ENCODE assay signal across 19 cellular contexts in the genomic region with DNA sequence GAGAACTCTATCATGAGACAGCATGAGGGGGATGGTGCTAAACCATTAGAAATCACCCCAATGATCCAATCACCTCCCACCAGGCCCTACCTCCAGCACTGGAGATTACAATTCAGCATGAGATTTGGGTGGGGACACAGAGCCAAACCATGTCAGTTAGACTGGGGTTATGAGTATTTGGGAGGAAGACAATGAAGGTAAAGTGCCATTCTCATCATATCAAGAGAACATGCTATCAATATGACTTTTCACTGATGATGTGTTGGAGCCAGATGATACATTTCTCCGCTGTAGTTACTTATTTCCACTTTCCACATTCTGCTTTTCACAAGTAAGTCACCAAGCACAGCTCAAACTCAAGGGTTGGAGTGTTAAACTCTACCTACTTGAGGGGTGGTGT.
"Had no signal": no experiment of that assay in that cellular context is flagged by ENCODE, and none has a peak within 500 bp of the region (broad histone marks: within the 10 kb centered on the region; RNA-seq: fewer than 3 reads in every experiment).

No MANE protein-coding gene starts in this region.

- H3K27ac Mint-ChIP-seq: nephron progenitor cell had no signal

- ATAC-seq: left cardiac atrium, left ventricle myocardium superior, psoas muscle, right lobe of liver had no signal

- DNase-seq: cortex of kidney; dorsolateral prefrontal cortex; effector CD8-positive, alpha-beta T cell; foreskin melanocyte; head of caudate nucleus; kidney; left cardiac atrium; left ventricle myocardium superior; mesenchymal stem cell; midbrain; nephron progenitor cell; psoas muscle; retina; right lobe of liver; stimulated activated CD4-positive, alpha-beta T cell treated with anti-CD3 and anti-CD28 coated beads, Interleukin-4, amount 100 ng/mL, for 4 hours; stimulated activated naive CD4-positive, alpha-beta T cell; stomach; substantia nigra; transverse colon had no signal

- H3K4me3 Mint-ChIP-seq: nephron progenitor cell had no signal

- H3K4me1 Mint-ChIP-seq: nephron progenitor cell had no signal
